In the genomic region with DNA sequence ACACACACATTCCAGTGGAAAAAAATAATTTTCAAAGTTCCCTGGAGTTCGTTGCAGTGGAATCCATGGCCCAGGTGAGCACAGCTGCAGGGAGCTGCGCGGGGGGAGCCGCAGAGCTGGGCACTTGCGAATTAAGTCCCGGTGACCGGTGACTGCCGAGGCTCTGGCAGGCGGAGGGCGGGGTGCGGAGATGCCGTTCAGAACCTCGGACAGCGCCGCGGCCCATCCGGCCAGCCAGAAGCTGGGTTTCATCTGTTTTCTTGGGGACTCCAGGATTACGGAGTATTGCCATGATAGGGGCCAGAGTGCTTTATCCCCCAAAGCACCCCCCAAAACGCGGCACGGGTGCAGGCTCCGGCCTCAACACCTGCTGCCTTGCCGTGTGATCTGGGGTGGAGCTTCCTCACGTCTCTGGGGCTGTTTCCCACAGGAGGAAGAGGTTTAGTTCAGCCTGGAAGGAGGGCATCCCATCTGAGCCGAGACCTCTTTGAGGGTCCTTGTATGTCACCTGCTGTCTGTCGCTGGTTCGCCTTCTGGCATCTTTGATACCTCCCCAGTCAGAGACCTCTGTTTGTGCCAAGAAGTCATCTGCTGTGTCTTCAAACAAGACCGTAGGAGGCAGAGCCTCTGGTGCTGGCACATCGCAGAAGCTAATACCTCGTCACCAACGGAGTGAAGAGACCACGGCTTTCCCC, we compare ENCODE assay signal across 1 cellular context.
A peak's percentile ranks its signal among the peaks of the same experiment; 100 is the strongest.
TF ChIP-seq lines count a peak whose summit lies in the region.

No MANE protein-coding gene starts in this region.

TF ChIP-seq in HepG2, 621 proteins besides CTCF, POLR2A, EP300 and RAD21 (continued from another document and continues in another):
- TF ChIP-seq ZNF841 (CRISPR knock-in tag; IDR thresholded peaks at IDR 0.05; ENCODE audit: borderline replicate concordance) (no peak; the same call in 1 of the 2 replicates), ETV6 (CRISPR knock-in tag; conservative IDR thresholded peaks at IDR 0.05) (peak; percentile 94), ZNF629 (CRISPR knock-in tag; conservative IDR thresholded peaks at IDR 0.05) (no peak), YY1 (IDR thresholded peaks at IDR 0.05; ENCODE audit: insufficient read depth, insufficient replicate concordance, low read depth, low read length) (no peak), PITX1 (CRISPR knock-in tag; IDR thresholded peaks at IDR 0.05) (no peak; the same call in 1 of the 2 replicates), ONECUT2 (CRISPR knock-in tag; IDR thresholded peaks at IDR 0.05) (peak; percentile 59), SMAD3 (CRISPR knock-in tag; IDR thresholded peaks at IDR 0.05) (peak; percentile 67; the same call in 1 of the 2 replicates), ZUFSP (CRISPR knock-in tag; IDR thresholded peaks at IDR 0.05; ENCODE audit: borderline replicate concordance) (no peak), ZSCAN30 (CRISPR knock-in tag; IDR thresholded peaks at IDR 0.05) (peak; percentile 72; the same call in 1 of the 2 replicates), ZNF749 (CRISPR knock-in tag; IDR thresholded peaks at IDR 0.05; ENCODE audit: borderline replicate concordance) (no peak; the same call in 1 of the 2 replicates), KDM6A (CRISPR knock-in tag; IDR thresholded peaks at IDR 0.05; ENCODE audit: low read depth) (no peak), TMF1 (CRISPR knock-in tag; IDR thresholded peaks at IDR 0.05; ENCODE audit: low read depth) (no peak; the same call in 1 of the 2 replicates), KDM4B (CRISPR knock-in tag; IDR thresholded peaks at IDR 0.05) (peak; percentile 84; the same call in 1 of the 2 replicates), ZNF569 (CRISPR knock-in tag; IDR thresholded peaks at IDR 0.05; ENCODE audit: borderline replicate concordance) (no peak), MBD4 (IDR thresholded peaks at IDR 0.05; ENCODE audit: borderline replicate concordance, low read length) (no peak), FOXA3 (CRISPR knock-in tag; IDR thresholded peaks at IDR 0.05) (0 out of 2 replicates have a peak, but pooled peaks have one; percentile 24), HMG20B (CRISPR knock-in tag; conservative IDR thresholded peaks at IDR 0.05) (no peak), ATF7-NPFF (CRISPR knock-in tag; IDR thresholded peaks at IDR 0.05; ENCODE audit: low read depth) (no peak), ZSCAN31 (CRISPR knock-in tag; IDR thresholded peaks at IDR 0.05; ENCODE audit: low read depth) (no peak), POLR2G (IDR thresholded peaks at IDR 0.05; ENCODE audit: low read depth, low read length) (no peak), SRSF4 (IDR thresholded peaks at IDR 0.05; ENCODE audit: low read depth, low read length, poor library complexity, severe bottlenecking) (no peak), ZNF746 (CRISPR knock-in tag; IDR thresholded peaks at IDR 0.05) (0 out of 2 replicates have a peak, but pooled peaks have one; percentile 23), MLX (CRISPR knock-in tag; IDR thresholded peaks at IDR 0.05) (no peak; the same call in 1 of the 2 replicates), NR1H2 (CRISPR knock-in tag; IDR thresholded peaks at IDR 0.05; ENCODE audit: borderline replicate concordance, low read depth) (0 out of 2 replicates have a peak, but pooled peaks have one; percentile 66), MIXL1 (CRISPR knock-in tag; IDR thresholded peaks at IDR 0.05) (peak; percentile 68; the same call in 1 of the 2 replicates), ZNF333 (CRISPR knock-in tag; IDR thresholded peaks at IDR 0.05; ENCODE audit: borderline replicate concordance) (no peak), ZNF878 (CRISPR knock-in tag; IDR thresholded peaks at IDR 0.05) (0 out of 2 replicates have a peak, but pooled peaks have one; percentile 58), ZBTB21 (CRISPR knock-in tag; IDR thresholded peaks at IDR 0.05) (peak; percentile 47; the same call in 1 of the 2 replicates), ARHGAP35 (CRISPR knock-in tag; IDR thresholded peaks at IDR 0.05; ENCODE audit: borderline replicate concordance) (no peak), AKAP8 (CRISPR knock-in tag; IDR thresholded peaks at IDR 0.05) (no peak), RFX3 (CRISPR knock-in tag; IDR thresholded peaks at IDR 0.05) (no peak)
- TF ChIP-seq, protein P1, sequence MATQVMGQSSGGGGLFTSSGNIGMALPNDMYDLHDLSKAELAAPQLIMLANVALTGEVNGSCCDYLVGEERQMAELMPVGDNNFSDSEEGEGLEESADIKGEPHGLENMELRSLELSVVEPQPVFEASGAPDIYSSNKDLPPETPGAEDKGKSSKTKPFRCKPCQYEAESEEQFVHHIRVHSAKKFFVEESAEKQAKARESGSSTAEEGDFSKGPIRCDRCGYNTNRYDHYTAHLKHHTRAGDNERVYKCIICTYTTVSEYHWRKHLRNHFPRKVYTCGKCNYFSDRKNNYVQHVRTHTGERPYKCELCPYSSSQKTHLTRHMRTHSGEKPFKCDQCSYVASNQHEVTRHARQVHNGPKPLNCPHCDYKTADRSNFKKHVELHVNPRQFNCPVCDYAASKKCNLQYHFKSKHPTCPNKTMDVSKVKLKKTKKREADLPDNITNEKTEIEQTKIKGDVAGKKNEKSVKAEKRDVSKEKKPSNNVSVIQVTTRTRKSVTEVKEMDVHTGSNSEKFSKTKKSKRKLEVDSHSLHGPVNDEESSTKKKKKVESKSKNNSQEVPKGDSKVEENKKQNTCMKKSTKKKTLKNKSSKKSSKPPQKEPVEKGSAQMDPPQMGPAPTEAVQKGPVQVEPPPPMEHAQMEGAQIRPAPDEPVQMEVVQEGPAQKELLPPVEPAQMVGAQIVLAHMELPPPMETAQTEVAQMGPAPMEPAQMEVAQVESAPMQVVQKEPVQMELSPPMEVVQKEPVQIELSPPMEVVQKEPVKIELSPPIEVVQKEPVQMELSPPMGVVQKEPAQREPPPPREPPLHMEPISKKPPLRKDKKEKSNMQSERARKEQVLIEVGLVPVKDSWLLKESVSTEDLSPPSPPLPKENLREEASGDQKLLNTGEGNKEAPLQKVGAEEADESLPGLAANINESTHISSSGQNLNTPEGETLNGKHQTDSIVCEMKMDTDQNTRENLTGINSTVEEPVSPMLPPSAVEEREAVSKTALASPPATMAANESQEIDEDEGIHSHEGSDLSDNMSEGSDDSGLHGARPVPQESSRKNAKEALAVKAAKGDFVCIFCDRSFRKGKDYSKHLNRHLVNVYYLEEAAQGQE (IDR thresholded peaks at IDR 0.05; ENCODE audit: borderline replicate concordance in 1 of 2, low read depth in 1 of 2, low read length in 2 of 2), result peak in 1 of 2 experiments; percentile 97
- TF ChIP-seq, protein P2, sequence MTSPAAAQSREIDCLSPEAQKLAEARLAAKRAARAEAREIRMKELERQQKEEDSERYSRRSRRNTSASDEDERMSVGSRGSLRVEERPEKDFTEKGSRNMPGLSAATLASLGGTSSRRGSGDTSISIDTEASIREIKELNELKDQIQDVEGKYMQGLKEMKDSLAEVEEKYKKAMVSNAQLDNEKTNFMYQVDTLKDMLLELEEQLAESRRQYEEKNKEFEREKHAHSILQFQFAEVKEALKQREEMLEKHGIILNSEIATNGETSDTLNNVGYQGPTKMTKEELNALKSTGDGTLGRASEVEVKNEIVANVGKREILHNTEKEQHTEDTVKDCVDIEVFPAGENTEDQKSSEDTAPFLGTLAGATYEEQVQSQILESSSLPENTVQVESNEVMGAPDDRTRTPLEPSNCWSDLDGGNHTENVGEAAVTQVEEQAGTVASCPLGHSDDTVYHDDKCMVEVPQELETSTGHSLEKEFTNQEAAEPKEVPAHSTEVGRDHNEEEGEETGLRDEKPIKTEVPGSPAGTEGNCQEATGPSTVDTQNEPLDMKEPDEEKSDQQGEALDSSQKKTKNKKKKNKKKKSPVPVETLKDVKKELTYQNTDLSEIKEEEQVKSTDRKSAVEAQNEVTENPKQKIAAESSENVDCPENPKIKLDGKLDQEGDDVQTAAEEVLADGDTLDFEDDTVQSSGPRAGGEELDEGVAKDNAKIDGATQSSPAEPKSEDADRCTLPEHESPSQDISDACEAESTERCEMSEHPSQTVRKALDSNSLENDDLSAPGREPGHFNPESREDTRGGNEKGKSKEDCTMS (CRISPR knock-in tag; conservative IDR thresholded peaks at IDR 0.05), result peak; percentile 92; the same call in 1 of the 2 replicates
- TF ChIP-seq, protein P3, sequence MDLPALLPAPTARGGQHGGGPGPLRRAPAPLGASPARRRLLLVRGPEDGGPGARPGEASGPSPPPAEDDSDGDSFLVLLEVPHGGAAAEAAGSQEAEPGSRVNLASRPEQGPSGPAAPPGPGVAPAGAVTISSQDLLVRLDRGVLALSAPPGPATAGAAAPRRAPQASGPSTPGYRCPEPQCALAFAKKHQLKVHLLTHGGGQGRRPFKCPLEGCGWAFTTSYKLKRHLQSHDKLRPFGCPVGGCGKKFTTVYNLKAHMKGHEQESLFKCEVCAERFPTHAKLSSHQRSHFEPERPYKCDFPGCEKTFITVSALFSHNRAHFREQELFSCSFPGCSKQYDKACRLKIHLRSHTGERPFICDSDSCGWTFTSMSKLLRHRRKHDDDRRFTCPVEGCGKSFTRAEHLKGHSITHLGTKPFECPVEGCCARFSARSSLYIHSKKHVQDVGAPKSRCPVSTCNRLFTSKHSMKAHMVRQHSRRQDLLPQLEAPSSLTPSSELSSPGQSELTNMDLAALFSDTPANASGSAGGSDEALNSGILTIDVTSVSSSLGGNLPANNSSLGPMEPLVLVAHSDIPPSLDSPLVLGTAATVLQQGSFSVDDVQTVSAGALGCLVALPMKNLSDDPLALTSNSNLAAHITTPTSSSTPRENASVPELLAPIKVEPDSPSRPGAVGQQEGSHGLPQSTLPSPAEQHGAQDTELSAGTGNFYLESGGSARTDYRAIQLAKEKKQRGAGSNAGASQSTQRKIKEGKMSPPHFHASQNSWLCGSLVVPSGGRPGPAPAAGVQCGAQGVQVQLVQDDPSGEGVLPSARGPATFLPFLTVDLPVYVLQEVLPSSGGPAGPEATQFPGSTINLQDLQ (CRISPR knock-in tag; IDR thresholded peaks at IDR 0.05), result peak; percentile 36; the same call in 1 of the 2 replicates
- TF ChIP-seq, protein P4, sequence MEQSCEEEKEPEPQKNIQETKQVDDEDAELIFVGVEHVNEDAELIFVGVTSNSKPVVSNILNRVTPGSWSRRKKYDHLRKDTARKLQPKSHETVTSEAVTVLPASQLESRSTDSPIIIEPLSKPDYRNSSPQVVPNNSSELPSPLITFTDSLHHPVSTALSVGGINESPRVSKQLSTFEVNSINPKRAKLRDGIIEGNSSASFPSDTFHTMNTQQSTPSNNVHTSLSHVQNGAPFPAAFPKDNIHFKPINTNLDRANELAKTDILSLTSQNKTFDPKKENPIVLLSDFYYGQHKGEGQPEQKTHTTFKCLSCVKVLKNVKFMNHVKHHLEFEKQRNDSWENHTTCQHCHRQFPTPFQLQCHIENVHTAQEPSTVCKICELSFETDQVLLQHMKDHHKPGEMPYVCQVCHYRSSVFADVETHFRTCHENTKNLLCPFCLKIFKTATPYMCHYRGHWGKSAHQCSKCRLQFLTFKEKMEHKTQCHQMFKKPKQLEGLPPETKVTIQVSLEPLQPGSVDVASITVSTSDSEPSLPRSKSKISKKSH (CRISPR knock-in tag; IDR thresholded peaks at IDR 0.05; ENCODE audit: borderline replicate concordance), result peak; percentile 65; the same call in 1 of the 2 replicates
- TF ChIP-seq, protein P5, sequence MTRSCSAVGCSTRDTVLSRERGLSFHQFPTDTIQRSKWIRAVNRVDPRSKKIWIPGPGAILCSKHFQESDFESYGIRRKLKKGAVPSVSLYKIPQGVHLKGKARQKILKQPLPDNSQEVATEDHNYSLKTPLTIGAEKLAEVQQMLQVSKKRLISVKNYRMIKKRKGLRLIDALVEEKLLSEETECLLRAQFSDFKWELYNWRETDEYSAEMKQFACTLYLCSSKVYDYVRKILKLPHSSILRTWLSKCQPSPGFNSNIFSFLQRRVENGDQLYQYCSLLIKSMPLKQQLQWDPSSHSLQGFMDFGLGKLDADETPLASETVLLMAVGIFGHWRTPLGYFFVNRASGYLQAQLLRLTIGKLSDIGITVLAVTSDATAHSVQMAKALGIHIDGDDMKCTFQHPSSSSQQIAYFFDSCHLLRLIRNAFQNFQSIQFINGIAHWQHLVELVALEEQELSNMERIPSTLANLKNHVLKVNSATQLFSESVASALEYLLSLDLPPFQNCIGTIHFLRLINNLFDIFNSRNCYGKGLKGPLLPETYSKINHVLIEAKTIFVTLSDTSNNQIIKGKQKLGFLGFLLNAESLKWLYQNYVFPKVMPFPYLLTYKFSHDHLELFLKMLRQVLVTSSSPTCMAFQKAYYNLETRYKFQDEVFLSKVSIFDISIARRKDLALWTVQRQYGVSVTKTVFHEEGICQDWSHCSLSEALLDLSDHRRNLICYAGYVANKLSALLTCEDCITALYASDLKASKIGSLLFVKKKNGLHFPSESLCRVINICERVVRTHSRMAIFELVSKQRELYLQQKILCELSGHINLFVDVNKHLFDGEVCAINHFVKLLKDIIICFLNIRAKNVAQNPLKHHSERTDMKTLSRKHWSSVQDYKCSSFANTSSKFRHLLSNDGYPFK (CRISPR knock-in tag; IDR thresholded peaks at IDR 0.05; ENCODE audit: borderline replicate concordance), result peak; percentile 41; the same call in 1 of the 2 replicates
- TF ChIP-seq, protein P6, sequence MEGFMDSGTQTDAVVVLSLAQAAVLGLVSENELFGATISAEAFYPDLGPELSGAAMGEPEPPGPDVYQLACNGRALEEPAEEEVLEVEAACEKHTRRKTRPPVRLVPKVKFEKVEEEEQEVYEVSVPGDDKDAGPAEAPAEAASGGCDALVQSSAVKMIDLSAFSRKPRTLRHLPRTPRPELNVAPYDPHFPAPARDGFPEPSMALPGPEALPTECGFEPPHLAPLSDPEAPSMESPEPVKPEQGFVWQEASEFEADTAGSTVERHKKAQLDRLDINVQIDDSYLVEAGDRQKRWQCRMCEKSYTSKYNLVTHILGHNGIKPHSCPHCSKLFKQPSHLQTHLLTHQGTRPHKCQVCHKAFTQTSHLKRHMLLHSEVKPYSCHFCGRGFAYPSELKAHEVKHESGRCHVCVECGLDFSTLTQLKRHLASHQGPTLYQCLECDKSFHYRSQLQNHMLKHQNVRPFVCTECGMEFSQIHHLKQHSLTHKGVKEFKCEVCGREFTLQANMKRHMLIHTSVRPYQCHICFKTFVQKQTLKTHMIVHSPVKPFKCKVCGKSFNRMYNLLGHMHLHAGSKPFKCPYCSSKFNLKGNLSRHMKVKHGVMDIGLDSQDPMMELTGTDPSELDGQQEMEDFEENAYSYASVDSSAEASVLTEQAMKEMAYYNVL (CRISPR knock-in tag; IDR thresholded peaks at IDR 0.05; ENCODE audit: borderline replicate concordance), result no peak
